Comparison of ENCODE assay signal across 18 cellular contexts in genomic region chr5:34651791-34652190, GRCh38. TPM values are rescaled to one million over a fixed set of nuclear protein-coding genes. Genes with fewer than 3 reads are reported as not detected.
DNase-seq lines count a peak whose midpoint lies in the region; ATAC-seq, FAIRE-seq and TF ChIP-seq lines count a peak whose summit lies in the region.
"Had no signal": no experiment of that assay in that cellular context is flagged by ENCODE, and none has a peak within 500 bp of the region (broad histone marks: within the 10 kb centered on the region; RNA-seq: fewer than 3 reads in every experiment).

No MANE protein-coding gene starts in this region.

- in situ Hi-C loops in IMR-90 (cut with MboI; ENCODE audit: low sequenced_read_pairs), result no loop called here

- FAIRE-seq in H1 (lab: Jason Lieb, UNC), result no peak
- FAIRE-seq: GM12878, GM19239 had no signal

- intact Hi-C loops in IMR-90 (cut with micrococcal nuclease), result no loop called here
- intact Hi-C loops in PC-9 (cut with micrococcal nuclease; ENCODE audit: unreplicated experiment), result no loop called here

- DNase-seq in IMR-90 (no peak), NCI-H69 (lab: John Stamatoyannopoulos, UW) (peak; percentile 49), H1 (ENCODE audit: low read depth in 1 of 2, low spot score in 2 of 2) (no peak), PC-9 (no peak)
- DNase-seq: C1 segment of cervical spinal cord; Calu3; CD4-positive, alpha-beta memory T cell; COR-L47; DMS79; EL; GDM1; GOT3; H7; HCEC 1CT had no signal

- peaks cover 0 to 9% of the 10 kb centered on the region in 2 experiments; a peak in 2 of 4 replicates for H3K79me1 ChIP-seq in IMR-90 (ENCODE audit: low read depth in 1 of 2, low read length in 2 of 2)
- H3K79me1 ChIP-seq in H1 (ENCODE audit: low read depth, low read length), result no peaks in the 10 kb centered on the region

- no peak for TF ChIP-seq CTCF in IMR-90 (conservative IDR thresholded peaks at IDR 0.05; ENCODE audit: low read depth, low read length)
- no peak for TF ChIP-seq CTCF in H1 (IDR thresholded peaks at IDR 0.05; ENCODE audit: control extremely low read depth in 1 of 3, insufficient read depth in 1 of 3, low read depth in 1 of 3, low read length in 3 of 3)
- TF ChIP-seq CTCF in PC-9 (conservative IDR thresholded peaks at IDR 0.05), result no peak

- TF ChIP-seq EP300 in H1 (IDR thresholded peaks at IDR 0.05; ENCODE audit: borderline replicate concordance in 1 of 2, low read depth in 2 of 2, low read length in 2 of 2), result no peak

- dilution Hi-C loops in IMR-90 (cut with HindIII; ENCODE audit: low sequenced_read_pairs, unreplicated experiment), result no loop called here

- H3K79me2 ChIP-seq in H1 (ENCODE audit: control insufficient read depth in 1 of 2, insufficient read depth in 2 of 2, low read length in 2 of 2) (peaks cover 0 to under 1% of the 10 kb centered on the region in 2 experiments; a peak in 1 of 4 replicates), PC-9 (ENCODE audit: low read depth) (peaks cover 4% of the 10 kb centered on the region)

- WGBS in IMR-90 (ENCODE audit: extremely low coverage in 2 of 2, insufficient read length in 1 of 2), 2 experiments, result no CpG with 5 or more reads among the region's 2 CpGs
- 78% methylated on average over 2 of the region's 2 CpGs; no CpG with 5 or more reads in 1 of the 2 experiments for WGBS in H1 (ENCODE audit: extremely low coverage in 1 of 2, insufficient coverage in 1 of 2, insufficient read length in 1 of 2, insufficient replicate concordance in 2 of 2, low coverage in 1 of 2, low lambda C conversion rate in 2 of 2, missing lambda C conversion rate in 1 of 2), 2 experiments

- H3K4me1 ChIP-seq in IMR-90 (ENCODE audit: control insufficient read depth, insufficient read depth, low read length) (peaks cover 8% of the 10 kb centered on the region; the same call in 1 of the 2 replicates), H1 (replicated peaks in 1 of 4; ENCODE audit: control insufficient read depth in 3 of 4, insufficient read depth in 4 of 4, low read length in 3 of 4) (peaks cover 7 to 12% (median 10%) of the 10 kb centered on the region in 4 experiments; a peak in 6 of 7 replicates), PC-9 (replicated peaks; ENCODE audit: insufficient read depth) (peaks cover 15% of the 10 kb centered on the region)

- H3K18ac ChIP-seq in IMR-90 (ENCODE audit: low read depth, low read length) (no peak overlapping the region), H1 (ENCODE audit: extremely low read depth, low read length) (no peak overlapping the region)

- H3K27ac ChIP-seq in IMR-90 (ENCODE audit: insufficient read depth, low read length), result no peak overlapping the region
- H3K27ac ChIP-seq in H1 (ENCODE audit: low read depth, low read length), result no peak overlapping the region
- no peak overlapping the region for H3K27ac ChIP-seq in PC-9

- no peak overlapping the region for H2AK9ac ChIP-seq in IMR-90 (replicated peaks; ENCODE audit: low read depth, low read length, poor library complexity)

- no peak overlapping the region for H4K91ac ChIP-seq in IMR-90 (ENCODE audit: insufficient read depth, low read depth, low read length)
- H4K91ac ChIP-seq in H1 (replicated peaks; ENCODE audit: insufficient read length, low read length), result no peak overlapping the region

- peaks cover 3% of the 10 kb centered on the region; the same call in 1 of the 2 replicates for H3K9me1 ChIP-seq in IMR-90 (ENCODE audit: insufficient read depth, low read length)

- H2BK120ac ChIP-seq in IMR-90 (ENCODE audit: low read depth, low read length) (no peak overlapping the region), H1 (replicated peaks; ENCODE audit: low read depth, low read length) (no peak overlapping the region)

- no peak for TF ChIP-seq POLR2A in IMR-90 (IDR thresholded peaks at IDR 0.05; ENCODE audit: low read depth, low read length)
- no peak for TF ChIP-seq POLR2A in H1 (IDR thresholded peaks at IDR 0.05; ENCODE audit: control extremely low read depth in 1 of 2, low read depth in 2 of 2, low read length in 2 of 2)

- CTCF ChIA-PET in IMR-90 (lab: Yijun Ruan, JAX) (interaction anchor here (0.9 to 1.2 kb wide), 2 partner anchors 11 to 42 kb away, joined by 3 to 5 read pairs; no protein-coding TSS in a partner anchor), H1 (lab: Charles Lee; ENCODE audit: partially characterized antibody) (interaction anchor here (1.4 kb wide), 1 partner anchor 43 kb away, joined by 3 read pairs; no protein-coding TSS in a partner anchor), PC-9 (lab: Charles Lee) (no interaction called here)

- H3K4me2 ChIP-seq in IMR-90 (ENCODE audit: low read depth, low read length) (no peak overlapping the region), H1 (ENCODE audit: insufficient read depth in 1 of 2, low read depth in 2 of 2, low read length in 2 of 2) (no peak overlapping the region), PC-9 (no peak overlapping the region)

- TF ChIP-seq RAD21 in IMR-90 (IDR thresholded peaks at IDR 0.05; ENCODE audit: low read length) (no peak), H1 (IDR thresholded peaks at IDR 0.05 in 1 of 2, conservative IDR thresholded peaks at IDR 0.05 in 1 of 2; ENCODE audit: low read depth in 2 of 2, low read length in 2 of 2) (no peak)

- no peak overlapping the region for H3K4me3 ChIP-seq in IMR-90 (ENCODE audit: insufficient read depth, low read depth, low read length)
- no peak overlapping the region for H3K4me3 ChIP-seq in H1 (ENCODE audit: extremely low read depth in 1 of 4, insufficient read depth in 2 of 4, low read depth in 3 of 4, low read length in 4 of 4)
- H3K4me3 ChIP-seq in PC-9, result no peak overlapping the region
- H3K4me3 ChIP-seq: GM12878 had no signal

- H3K9ac ChIP-seq in IMR-90 (ENCODE audit: low read depth, low read length) (no peak overlapping the region), H1 (replicated peaks in 1 of 4; ENCODE audit: extremely low read depth in 1 of 4, low read depth in 3 of 4, low read length in 3 of 4) (no peak overlapping the region)

- H2BK20ac ChIP-seq in IMR-90 (ENCODE audit: low read depth, low read length) (no peak overlapping the region), H1 (ENCODE audit: low read length) (no peak overlapping the region)

- H4K5ac ChIP-seq in IMR-90 (ENCODE audit: low read depth, low read length) (no peak overlapping the region), H1 (ENCODE audit: insufficient read length, low read depth, low read length) (no peak overlapping the region)

- ATAC-seq in IMR-90 (ENCODE audit: low read depth), result no peak
- ATAC-seq in GM21717 (IDR thresholded peaks at IDR 0.05; ENCODE audit: unreplicated experiment), result no peak
- ATAC-seq in GM21619 (IDR thresholded peaks at IDR 0.05; ENCODE audit: unreplicated experiment), result no peak
- ATAC-seq: GM12878 had no signal

- H2AFZ ChIP-seq in IMR-90 (replicated peaks; ENCODE audit: low read length, poor library complexity), result no peak overlapping the region
- H2AFZ ChIP-seq in H1 (ENCODE audit: low read length), result no peak overlapping the region
- no peak overlapping the region for H2AFZ ChIP-seq in PC-9

- H3K36me3 ChIP-seq in IMR-90 (ENCODE audit: control insufficient read depth, insufficient read depth, low read length) (no peaks in the 10 kb centered on the region), H1 (ENCODE audit: control insufficient read depth in 2 of 4, insufficient read depth in 4 of 4, low read length in 3 of 4) (peaks cover 0 to under 1% (median 0%) of the 10 kb centered on the region in 4 experiments; a peak in 1 of 8 replicates), PC-9 (ENCODE audit: low read depth) (no peaks in the 10 kb centered on the region)

- H3K23me2 ChIP-seq in H1 (ENCODE audit: low read depth, low read length), result peaks cover 6% of the 10 kb centered on the region

- H3K9me3 ChIP-seq in IMR-90 (ENCODE audit: control insufficient read depth, insufficient read depth, low read length), result no peaks in the 10 kb centered on the region
- peaks cover 4 to 7% of the 10 kb centered on the region in 2 experiments for H3K9me3 ChIP-seq in H1 (ENCODE audit: insufficient read depth in 2 of 2, low read depth in 1 of 2, low read length in 1 of 2)
- H3K9me3 ChIP-seq in PC-9 (ENCODE audit: insufficient read depth, low read depth), result no peaks in the 10 kb centered on the region; the same call in 1 of the 2 replicates

- H3K4ac ChIP-seq in IMR-90 (ENCODE audit: low read depth, low read length), result no peak overlapping the region; the same call in 1 of the 2 replicates
- no peak overlapping the region for H3K4ac ChIP-seq in H1 (replicated peaks; ENCODE audit: insufficient read length, low read depth, low read length)

- H3K23ac ChIP-seq in IMR-90 (ENCODE audit: low read depth, low read length) (no peak overlapping the region), H1 (ENCODE audit: insufficient read length) (no peak overlapping the region)

- H2BK15ac ChIP-seq in IMR-90 (ENCODE audit: low read depth, low read length) (0 out of 3 replicates have a peak overlapping the region, but pooled peaks have one; percentile 3), H1 (ENCODE audit: low read length) (no peak overlapping the region)

- H2AK5ac ChIP-seq in IMR-90 (ENCODE audit: low read depth, low read length) (peak overlapping the region; percentile 27; the same call in 1 of the 2 replicates), H1 (ENCODE audit: low read depth, low read length) (no peak overlapping the region)

- H3F3A ChIP-seq in PC-9 (ENCODE audit: insufficient read depth, low read depth), result peaks cover 27% of the 10 kb centered on the region; the same call in 1 of the 2 replicates

- H2BK12ac ChIP-seq in H1 (ENCODE audit: low read depth, low read length), result peak overlapping the region; percentile 12; the same call in 1 of the 2 replicates

- H3K27me3 ChIP-seq in IMR-90 (ENCODE audit: control insufficient read depth, insufficient read depth, low read length), result no peaks in the 10 kb centered on the region
- no peaks in the 10 kb centered on the region for H3K27me3 ChIP-seq in H1 (replicated peaks in 1 of 4; ENCODE audit: control insufficient read depth in 3 of 4, extremely low read depth in 1 of 4, insufficient read depth in 3 of 4, low read length in 3 of 4)
- no peaks in the 10 kb centered on the region for H3K27me3 ChIP-seq in PC-9 (ENCODE audit: insufficient read depth, low read depth)

- no peak overlapping the region for H2BK5ac ChIP-seq in IMR-90 (ENCODE audit: low read depth, low read length, poor library complexity, severe bottlenecking)
- no peak overlapping the region for H2BK5ac ChIP-seq in H1 (ENCODE audit: low read depth, low read length)

- H3K56ac ChIP-seq in IMR-90 (ENCODE audit: extremely low read depth, insufficient read depth, low read length), result no peak overlapping the region
- H3K56ac ChIP-seq in H1 (replicated peaks; ENCODE audit: insufficient read length, low read depth, low read length), result no peak overlapping the region

- H4K8ac ChIP-seq in IMR-90 (ENCODE audit: low read depth in 2 of 2, low read length in 2 of 2), result no peak overlapping the region
- H4K8ac ChIP-seq in H1 (ENCODE audit: extremely low read depth, insufficient read depth, low read length), result no peak overlapping the region

- BruUV-seq in IMR-90 (replicated peaks; lab: Mats Ljungman, UMichigan) (no TSS peak), PC-9 (replicated peaks; lab: Mats Ljungman, UMichigan) (no TSS peak)

- POLR2A ChIA-PET in IMR-90 (lab: Charles Lee; ENCODE audit: unreplicated experiment), result no interaction called here
- POLR2A ChIA-PET in H1 (lab: Charles Lee; ENCODE audit: partially characterized antibody), result no interaction called here
- POLR2A ChIA-PET in PC-9 (lab: Charles Lee; ENCODE audit: unreplicated experiment), result interaction anchor here (0.5 kb wide), 1 partner anchor 33 kb away, joined by 7 read pairs; no protein-coding TSS in a partner anchor

- H3K14ac ChIP-seq in IMR-90 (replicated peaks; ENCODE audit: low read depth, low read length) (no peak overlapping the region), H1 (ENCODE audit: insufficient read length) (no peak overlapping the region)

- no peaks in the 10 kb centered on the region for H4K20me1 ChIP-seq in IMR-90 (ENCODE audit: insufficient read depth, low read length)
- no peaks in the 10 kb centered on the region for H4K20me1 ChIP-seq in H1 (replicated peaks in 1 of 2; ENCODE audit: control insufficient read depth in 1 of 2, insufficient read depth in 2 of 2, low read length in 2 of 2)
- no peaks in the 10 kb centered on the region for H4K20me1 ChIP-seq in PC-9 (ENCODE audit: insufficient read depth)

- no peaks in the 10 kb centered on the region for H3K9me2 ChIP-seq in PC-9 (ENCODE audit: insufficient read depth)

RNA-seq across cellular contexts. Expression of gene RAI14, which starts 4.3 kb away (rescaled TPM):
- total RNA-seq in IMR-90 (2012; rRNA removed) (267 and 361 TPM in 2 replicates), PC-9 (2021) (133 and 145 TPM in 2 replicates)
- polyA plus RNA-seq in IMR-90 (2012; rRNA removed) (191 and 221 TPM in 2 replicates), H1 (2011; rRNA removed) (48.4 and 54.7 TPM in 2 replicates)
- 68.3 and 80.0 TPM in 2 replicates for polyA plus RNA-seq in IMR-90 (2012; cell fraction: cytosol; rRNA removed)
- 60.2 and 146 TPM in 2 replicates for polyA plus RNA-seq in IMR-90 (2012; cell fraction: nucleus; rRNA removed; ENCODE audit: low replicate concordance)
- 210 and 216 TPM in 2 replicates for total RNA-seq in H1 (2021; fragmentation: NEBNext Ultra II Directional; extraction: Animal tissue kit (Norgen Biotek cat#: 25700))
- 85.7 TPM for polyA plus RNA-seq in H1 (2011; cell fraction: cytosol; rRNA removed)
- polyA plus RNA-seq in H1 (2011; cell fraction: nucleus; rRNA removed), result 309 TPM
- 92.2 to 129 TPM (median 115 TPM) in 4 replicates for polyA plus RNA-seq in H1 (2012, experiment 1 of 2)
- 5.2 TPM for polyA plus RNA-seq in H1 (2012, experiment 2 of 2)
- polyA plus RNA-seq in H1 (2013, experiment 1 of 2), result 122 TPM
- 118 TPM for polyA plus RNA-seq in H1 (2013, experiment 2 of 2)
- 477 and 553 TPM in 2 replicates for polyA minus RNA-seq in H1 (2011; rRNA and poly(A)+ RNA removed)
- 88.9 TPM for polyA minus RNA-seq in H1 (2011; cell fraction: cytosol; rRNA and poly(A)+ RNA removed)
- polyA minus RNA-seq in H1 (2011; cell fraction: nucleus; rRNA and poly(A)+ RNA removed), result 219 TPM
